ENCODE assay signal across 12 cellular contexts in the genomic region with DNA sequence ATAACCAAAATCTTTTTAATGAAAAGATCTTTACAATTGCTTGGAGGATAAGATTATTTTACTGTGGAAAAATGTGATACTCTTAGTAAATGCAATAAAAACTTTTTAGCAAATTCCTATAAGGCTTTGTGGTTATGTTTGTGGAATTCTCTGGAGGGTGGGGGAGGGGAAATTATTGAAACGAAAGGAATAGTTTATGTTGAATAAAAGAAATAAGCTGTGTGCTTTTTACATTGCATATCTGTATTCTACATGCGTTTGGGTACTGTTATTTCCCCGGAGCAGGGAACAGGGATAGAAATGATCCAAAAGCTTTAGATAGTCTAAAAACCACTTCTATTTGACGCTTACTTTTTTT.
"Had no signal": no experiment of that assay in that cellular context is flagged by ENCODE, and none has a peak within 500 bp of the region (broad histone marks: within the 10 kb centered on the region; RNA-seq: fewer than 3 reads in every experiment).

No MANE protein-coding gene starts in this region.

- H3K27ac ChIP-seq: ascending aorta, sigmoid colon, tibial artery, uterus had no signal

- FAIRE-seq: endometrium had no signal

- H3K4me3 ChIP-seq: ascending aorta, sigmoid colon, tibial artery, uterus had no signal

- H3K4me1 ChIP-seq: uterus had no signal

- H3K27me3 ChIP-seq: ascending aorta, sigmoid colon, tibial artery, uterus had no signal

- H3K9me3 ChIP-seq: ascending aorta, sigmoid colon, tibial artery, uterus had no signal

- H3K36me3 ChIP-seq: ascending aorta, sigmoid colon, tibial artery, uterus had no signal

- ATAC-seq: activated CD4-positive, alpha-beta T cell treated with anti-CD3 and anti-CD28 coated beads for 36 hours; stimulated activated memory B cell treated with anti-CD40 and anti-IgM and Interleukin-4, amounts not matched to agents 10 μg/mL and 1 μg/mL and 100 μg/mL, for 72 hours had no signal

- DNase-seq: activated CD4-positive, alpha-beta memory T cell treated with anti-CD3 and anti-CD28 coated beads for 36 hours; activated CD4-positive, alpha-beta T cell treated with anti-CD3 and anti-CD28 coated beads for 36 hours; activated naive CD4-positive, alpha-beta T cell treated with anti-CD3 and anti-CD28 coated beads, Interleukin-2, amount 10 ng/mL, durations not matched to agents 7 days and 5 days; activated T-cell treated with anti-CD3 and anti-CD28 coated beads, Interleukin-2, amount 50 U/mL, for 24 hours; nucleus accumbens; sigmoid colon; stimulated activated CD4-positive, alpha-beta T cell treated with anti-CD3 and anti-CD28 coated beads, Interleukin-2, amount 100 ng/mL, for 48 hours; tibial artery; uterus had no signal
